Comparison of ENCODE assay signal across 8 cellular contexts in the genomic region with DNA sequence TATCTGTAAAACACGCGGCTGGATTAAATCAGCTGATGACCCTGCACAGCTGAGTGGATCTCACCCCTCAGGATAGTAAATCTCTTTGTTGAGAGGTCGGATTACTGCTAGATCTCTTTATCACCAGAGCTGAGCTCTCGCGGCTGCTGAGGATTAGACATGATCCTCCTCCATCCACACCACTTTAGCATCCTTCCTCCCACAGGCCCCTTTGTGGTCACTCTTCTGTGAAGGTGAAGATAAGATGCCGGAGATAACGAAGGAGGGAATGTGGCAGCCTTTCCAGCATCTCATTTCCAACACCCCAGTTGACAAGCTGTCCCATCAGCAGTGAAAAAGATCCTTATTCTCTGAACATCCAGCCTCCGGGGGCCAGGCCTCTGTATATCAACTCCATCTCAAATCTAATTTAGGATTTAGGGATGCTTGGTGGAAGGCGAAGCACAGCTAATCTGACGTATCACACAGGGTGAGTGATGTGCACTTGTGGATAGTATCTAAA.
"Had no signal": no experiment of that assay in that cellular context is flagged by ENCODE, and none has a peak within 500 bp of the region (broad histone marks: within the 10 kb centered on the region; RNA-seq: fewer than 3 reads in every experiment).

No MANE protein-coding gene starts in this region.

- H3K4me3 ChIP-seq: colonic mucosa, sigmoid colon, testis, upper lobe of right lung had no signal

- DNase-seq: activated CD8-positive, alpha-beta memory T cell treated with anti-CD3 and anti-CD28 coated beads, Interleukin-2, amount 50 U/mL, for 48 hours; activated gamma-delta T cell treated with Interleukin-2 at 50 U/mL for 16 hours; effector CD8-positive, alpha-beta T cell; sigmoid colon; upper lobe of right lung had no signal

- H3K27ac ChIP-seq: colonic mucosa, foreskin keratinocyte, sigmoid colon, testis, upper lobe of right lung had no signal

- H3K4me1 ChIP-seq: colonic mucosa, upper lobe of right lung had no signal

- H3K9me3 ChIP-seq: colonic mucosa, sigmoid colon, testis, upper lobe of right lung had no signal

- H3K27me3 ChIP-seq: foreskin keratinocyte, sigmoid colon, testis had no signal

- H3K36me3 ChIP-seq: colonic mucosa, sigmoid colon, upper lobe of right lung had no signal
